ENCODE assay signal across 22 cellular contexts in the genomic region with DNA sequence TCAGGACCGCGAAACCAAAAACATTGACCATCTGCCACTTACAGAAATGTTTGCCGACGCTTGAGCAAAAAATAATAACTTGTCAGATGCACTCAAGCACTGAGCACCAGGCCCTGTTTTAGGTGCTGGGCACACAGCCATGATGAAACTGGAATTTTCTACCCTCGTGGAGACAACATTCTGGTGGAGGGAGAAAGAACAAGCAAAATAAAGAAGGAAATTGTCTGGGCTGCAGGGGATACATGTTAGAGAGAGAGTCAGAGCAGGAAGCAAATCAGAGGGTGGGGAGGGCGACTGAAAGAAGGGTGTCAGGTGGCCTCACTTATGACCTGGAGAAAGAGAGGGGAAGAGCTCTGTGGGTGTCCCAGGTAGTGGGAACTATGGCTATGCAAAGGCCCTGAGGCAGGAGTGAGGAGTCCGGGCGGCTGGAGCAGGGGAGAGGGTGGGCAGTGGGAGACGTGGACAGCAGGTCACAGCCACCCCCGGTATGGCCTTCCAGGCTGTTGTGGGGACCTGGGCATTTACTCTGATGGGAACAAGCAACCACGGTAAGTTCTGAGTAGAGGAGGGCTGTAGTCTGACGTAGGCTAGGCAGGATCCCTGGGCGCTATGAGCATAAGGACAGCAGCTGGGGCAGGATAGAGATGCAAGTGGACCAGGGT.
DNase-seq lines count a peak whose midpoint lies in the region; ATAC-seq, FAIRE-seq and TF ChIP-seq lines count a peak whose summit lies in the region.
"Had no signal": no experiment of that assay in that cellular context is flagged by ENCODE, and none has a peak within 500 bp of the region (broad histone marks: within the 10 kb centered on the region; RNA-seq: fewer than 3 reads in every experiment).

No MANE protein-coding gene starts in this region.

- no peaks in the 10 kb centered on the region for H3K4me1 Mint-ChIP-seq in activated CD4-positive, alpha-beta T cell treated with anti-CD3 and anti-CD28 coated beads, Interleukin-2, amount 10 ng/mL, durations not matched to agents 24 days and 14 days
- H3K4me1 Mint-ChIP-seq: central memory CD8-positive, alpha-beta T cell; stimulated activated memory B cell treated with anti-CD40 and anti-IgM and Interleukin-4, amounts not matched to agents 10 μg/mL and 1 μg/mL and 100 μg/mL, for 72 hours had no signal

- no peaks in the 10 kb centered on the region for H3K36me3 Mint-ChIP-seq in activated CD4-positive, alpha-beta T cell treated with anti-CD3 and anti-CD28 coated beads, Interleukin-2, amount 10 ng/mL, durations not matched to agents 24 days and 14 days (ENCODE audit: low read depth)
- H3K36me3 Mint-ChIP-seq: stimulated activated memory B cell treated with anti-CD40 and anti-IgM and Interleukin-4, amounts not matched to agents 10 μg/mL and 1 μg/mL and 100 μg/mL, for 72 hours had no signal

- DNase-seq in activated CD4-positive, alpha-beta T cell treated with anti-CD3 and anti-CD28 coated beads for 48 hours = peak; percentile 1
- DNase-seq in activated CD4-positive, alpha-beta T cell treated with anti-CD3 and anti-CD28 coated beads, Interleukin-2, amount 10 ng/mL, durations not matched to agents 24 days and 14 days = no peak
- peak; percentile 76 for DNase-seq in G401 (ENCODE audit: low spot score)
- no peak for DNase-seq in K562 (ENCODE audit: extremely low read depth in 1 of 4, low spot score in 3 of 4)
- no peak for DNase-seq in neuronal stem cell (ENCODE audit: low spot score)
- no peak for DNase-seq in NCI-H2196 treated with DMSO at 0.1 percent for 48 hours (lab: John Stamatoyannopoulos, UW; ENCODE audit: unreplicated experiment)
- no peak for DNase-seq in urothelium cell line (ENCODE audit: low spot score)
- DNase-seq: activated CD4-positive, alpha-beta T cell treated with anti-CD3 and anti-CD28 coated beads, Interleukin-2, amount 50 U/mL, for 48 hours; NCI-H1105; NCI-H2107; SW 1271 had no signal

- no TSS peak for BruUV-seq in K562 (replicated peaks; lab: Mats Ljungman, UMichigan)

- no peak overlapping the region for H3K4me2 ChIP-seq in K562 (ENCODE audit: insufficient read depth, low read length)
- no peak overlapping the region for H3K4me2 ChIP-seq in neuronal stem cell (ENCODE audit: insufficient read depth, low read length, poor library complexity, severe bottlenecking)
- H3K4me2 ChIP-seq: BLaER1 had no signal

- CTCF ChIA-PET in K562 (lab: Yijun Ruan, JAX; ENCODE audit: low intra/inter-chr PET ratio) = no interaction called here

- H3K27ac ChIP-seq in K562 (ENCODE audit: extremely low read depth, low read depth, low read length) = no peak overlapping the region
- H3K27ac ChIP-seq in neuronal stem cell (replicated peaks; ENCODE audit: low read length) = no peak overlapping the region
- H3K27ac ChIP-seq: BLaER1, heart left ventricle, tibial artery had no signal

- WGBS in K562 (ENCODE audit: insufficient coverage, low coverage, missing lambda C conversion rate) = 76% methylated on average over 11 of the region's 13 CpGs
- no CpG with 5 or more reads among the region's 13 CpGs for WGBS in neuronal stem cell (ENCODE audit: extremely low coverage in 2 of 2, insufficient read length in 2 of 2, insufficient replicate concordance in 1 of 2), 2 donors

- peak overlapping the region; percentile 7 for H2AK5ac ChIP-seq in neuronal stem cell (ENCODE audit: low read depth, low read length)

- no peak for TF ChIP-seq POLR2A in K562 (conservative IDR thresholded peaks at IDR 0.05)

- H3K9ac ChIP-seq in K562 (ENCODE audit: insufficient read depth in 1 of 2, low read depth in 2 of 2, low read length in 2 of 2) (no peak overlapping the region), neuronal stem cell (ENCODE audit: low read depth, low read length, poor library complexity) (no peak overlapping the region)
- H3K9ac ChIP-seq: BLaER1 had no signal

- TF ChIP-seq EP300 in K562 (IDR thresholded peaks at IDR 0.05; ENCODE audit: low read length) = no peak

- H3K79me2 ChIP-seq in K562 (ENCODE audit: control insufficient read depth, insufficient read depth, low read length) = no peaks in the 10 kb centered on the region

- no peak overlapping the region for H2BK15ac ChIP-seq in neuronal stem cell (ENCODE audit: low read length)

- H3K23ac ChIP-seq in neuronal stem cell (ENCODE audit: low read depth, low read length, poor library complexity) = peak overlapping the region; percentile 29

- no peak overlapping the region for H3K4ac ChIP-seq in neuronal stem cell (ENCODE audit: low read length)

- no peak for TF ChIP-seq RAD21 in K562 (CRISPR knock-in tag; conservative IDR thresholded peaks at IDR 0.05 in 1 of 2, IDR thresholded peaks at IDR 0.05 in 1 of 2)

- H4K91ac ChIP-seq in neuronal stem cell (ENCODE audit: low read depth, low read length, poor library complexity) = no peak overlapping the region

- H4K20me1 ChIP-seq in K562 (replicated peaks; ENCODE audit: control insufficient read depth, insufficient read depth, low read length) = no peaks in the 10 kb centered on the region
- H4K20me1 ChIP-seq: BLaER1 had no signal

- H3K4me3 ChIP-seq in K562 = no peak overlapping the region
- no peak overlapping the region for H3K4me3 ChIP-seq in neuronal stem cell (ENCODE audit: low read length in 2 of 2)
- H3K4me3 ChIP-seq: BLaER1, heart left ventricle, tibial artery had no signal

- peaks cover 4% of the 10 kb centered on the region for H3K9me3 Mint-ChIP-seq in activated CD4-positive, alpha-beta T cell treated with anti-CD3 and anti-CD28 coated beads, Interleukin-2, amount 10 ng/mL, durations not matched to agents 24 days and 14 days
- H3K9me3 Mint-ChIP-seq: central memory CD8-positive, alpha-beta T cell had no signal

- POLR2A ChIA-PET in K562 (lab: Yijun Ruan, JAX) = interaction anchor here (0.5 to 0.9 kb wide), 2 partner anchors 10 to 129 kb away, joined by 3 read pairs; no protein-coding TSS in a partner anchor

- H3K18ac ChIP-seq in neuronal stem cell (ENCODE audit: low read length) = no peak overlapping the region

- no peaks in the 10 kb centered on the region for H3K79me1 ChIP-seq in neuronal stem cell (ENCODE audit: low read depth, low read length)

- in situ Hi-C loops in G401 (cut with HindIII; ENCODE audit: low sequenced_read_pairs) (no loop called here), K562 (cut with MboI) (no loop called here)

- no peaks in the 10 kb centered on the region for H3K9me1 ChIP-seq in K562 (ENCODE audit: control insufficient read depth, insufficient read depth, low read length)

- intact Hi-C loops in activated CD4-positive, alpha-beta T cell treated with anti-CD3 and anti-CD28 coated beads, Interleukin-2, amount 10 ng/mL, durations not matched to agents 24 days and 14 days (cut with micrococcal nuclease) = no loop called here
- intact Hi-C loops in K562 (cut with micrococcal nuclease) = no loop called here

- H4K8ac ChIP-seq in neuronal stem cell (ENCODE audit: low read depth, low read length) = no peak overlapping the region

- no peak overlapping the region for H2BK12ac ChIP-seq in neuronal stem cell (ENCODE audit: low read length)

- H3K14ac ChIP-seq in neuronal stem cell (ENCODE audit: low read length) = peak overlapping the region; percentile 75

- H3K27me3 Mint-ChIP-seq in activated CD4-positive, alpha-beta T cell treated with anti-CD3 and anti-CD28 coated beads, Interleukin-2, amount 10 ng/mL, durations not matched to agents 24 days and 14 days = no peaks in the 10 kb centered on the region

- H2BK120ac ChIP-seq in neuronal stem cell (ENCODE audit: low read depth, low read length) = no peak overlapping the region

- ATAC-seq in K562 = no peak
- no peak for ATAC-seq in HG03039 (IDR thresholded peaks at IDR 0.05; ENCODE audit: unreplicated experiment)
- ATAC-seq: heart left ventricle; naive thymus-derived CD4-positive, alpha-beta T cell; stimulated activated memory B cell treated with anti-CD40 and anti-IgM and Interleukin-4, amounts not matched to agents 10 μg/mL and 1 μg/mL and 100 μg/mL, for 72 hours had no signal

- no peak for TF ChIP-seq CTCF in K562 (IDR thresholded peaks at IDR 0.05 in 2 of 3, conservative IDR thresholded peaks at IDR 0.05 in 1 of 3; ENCODE audit: insufficient read depth in 2 of 3, low read depth in 1 of 3, low read length in 3 of 3)

- H3K27me3 ChIP-seq in K562 (ENCODE audit: control insufficient read depth in 2 of 2, insufficient read depth in 2 of 2, low read length in 2 of 2) (no peaks in the 10 kb centered on the region), neuronal stem cell (ENCODE audit: control insufficient read depth in 3 of 3, insufficient read depth in 3 of 3, low read depth in 1 of 3, low read length in 3 of 3) (no peaks in the 10 kb centered on the region)
- H3K27me3 ChIP-seq: BLaER1, heart left ventricle had no signal

- H3K36me3 ChIP-seq in K562 (ENCODE audit: control insufficient read depth, insufficient read depth, low read length) = 0 out of 3 replicates have a peak, but pooled peaks cover 3% of the 10 kb centered on the region
- no peaks in the 10 kb centered on the region for H3K36me3 ChIP-seq in neuronal stem cell (replicated peaks in 1 of 2; ENCODE audit: control insufficient read depth in 2 of 2, insufficient read depth in 2 of 2, low read length in 2 of 2)
- H3K36me3 ChIP-seq: BLaER1, heart left ventricle, tibial artery had no signal

- no peak for FAIRE-seq in K562 (lab: Jason Lieb, UNC)
- FAIRE-seq in urothelium cell line (lab: Jason Lieb, UNC) = no peak
- FAIRE-seq: A204.1, GM12891, HTR-8/SVneo, RCC 7860 had no signal

- H3K4me1 ChIP-seq in K562 (replicated peaks in 1 of 2; ENCODE audit: control insufficient read depth in 2 of 2, insufficient read depth in 2 of 2, low read length in 2 of 2) (peaks cover 0 to 35% of the 10 kb centered on the region in 2 experiments; a peak in 3 of 5 replicates), neuronal stem cell (ENCODE audit: control insufficient read depth in 2 of 2, insufficient read depth in 1 of 2, low read depth in 1 of 2, low read length in 2 of 2) (no peaks in the 10 kb centered on the region)

- no peak overlapping the region for H3K27ac Mint-ChIP-seq in activated CD4-positive, alpha-beta T cell treated with anti-CD3 and anti-CD28 coated beads, Interleukin-2, amount 10 ng/mL, durations not matched to agents 24 days and 14 days
- H3K27ac Mint-ChIP-seq: stimulated activated memory B cell treated with anti-CD40 and anti-IgM and Interleukin-4, amounts not matched to agents 10 μg/mL and 1 μg/mL and 100 μg/mL, for 72 hours had no signal

- no peak overlapping the region for H3K4me3 Mint-ChIP-seq in activated CD4-positive, alpha-beta T cell treated with anti-CD3 and anti-CD28 coated beads, Interleukin-2, amount 10 ng/mL, durations not matched to agents 24 days and 14 days
- H3K4me3 Mint-ChIP-seq: central memory CD8-positive, alpha-beta T cell; naive thymus-derived CD4-positive, alpha-beta T cell; stimulated activated memory B cell treated with anti-CD40 and anti-IgM and Interleukin-4, amounts not matched to agents 10 μg/mL and 1 μg/mL and 100 μg/mL, for 72 hours had no signal

- H2AFZ ChIP-seq in K562 (ENCODE audit: low read depth, low read length) = no peak overlapping the region
- no peak overlapping the region for H2AFZ ChIP-seq in neuronal stem cell (ENCODE audit: low read length)

- no peak overlapping the region for H2BK5ac ChIP-seq in neuronal stem cell (ENCODE audit: low read length)

- peaks cover 3% of the 10 kb centered on the region; the same call in 1 of the 2 replicates for H3K9me3 ChIP-seq in K562 (replicated peaks; ENCODE audit: control insufficient read depth, insufficient read depth, low read depth, low read length)
- H3K9me3 ChIP-seq in neuronal stem cell (replicated peaks in 1 of 2; ENCODE audit: control insufficient read depth in 2 of 2, insufficient read depth in 1 of 2, low read depth in 1 of 2, low read length in 2 of 2) = peaks cover 4 to 6% of the 10 kb centered on the region in 2 donors

Comparison
In these comparisons a context has a peak if more than half of its experiments do, and no peak if none do; other contexts are left out.
1. DNase-seq: peak in activated CD4-positive, alpha-beta T cell treated with anti-CD3 and anti-CD28 coated beads for 48 hours (single experiment) and G401 (single experiment); none in activated CD4-positive, alpha-beta T cell treated with anti-CD3 and anti-CD28 coated beads, Interleukin-2, amount 10 ng/mL, durations not matched to agents 24 days and 14 days (single experiment), K562 (0 of 4), neuronal stem cell (single experiment), NCI-H2196 treated with DMSO at 0.1 percent for 48 hours (single experiment) and urothelium cell line (single experiment).